ENCODE assay signal across 27 cellular contexts in genomic region chr20:45902199-45902701, GRCh38.
"Had no signal": no experiment of that assay in that cellular context is flagged by ENCODE, and none has a peak within 500 bp of the region (broad histone marks: within the 10 kb centered on the region; RNA-seq: fewer than 3 reads in every experiment).

No MANE protein-coding gene starts in this region.

- DNase-seq: activated CD4-positive, alpha-beta T cell treated with anti-CD3 and anti-CD28 coated beads for 48 hours; activated CD4-positive, alpha-beta T cell treated with anti-CD3 and anti-CD28 coated beads, Interleukin-2, amount 50 U/mL, for 48 hours; activated CD8-positive, alpha-beta memory T cell treated with anti-CD3 and anti-CD28 coated beads for 24 hours; activated effector memory CD4-positive, alpha-beta T cell treated with anti-CD3 and anti-CD28 coated beads, Interleukin-2, amount 50 U/mL, for 16 hours; activated naive CD4-positive, alpha-beta T cell treated with anti-CD3 and anti-CD28 coated beads, Interleukin-2, amount 50 U/mL, for 16 hours; amygdala; central memory CD4-positive, alpha-beta T cell; endodermal cell; foreskin keratinocyte; heart right ventricle; lower lobe of right lung; mesendoderm; stimulated activated CD4-positive, alpha-beta T cell treated with anti-CD3 and anti-CD28 coated beads, Interleukin-15, amount 100 ng/mL, for 24 hours; stimulated activated CD4-positive, alpha-beta T cell treated with anti-CD3 and anti-CD28 coated beads, Interleukin-2, amount 100 ng/mL, for 24 hours; stimulated activated naive CD4-positive, alpha-beta T cell; T-helper 9 cell; tibial artery; upper lobe of right lung; WERI-Rb-1 had no signal

- H3K4me1 Mint-ChIP-seq: endodermal cell had no signal

- H3K4me3 Mint-ChIP-seq: dendritic cell treated with granulocyte-macrophage colony-stimulating factor and Interleukin-4, amounts not matched to agents 40 ng/mL and 50 ng/mL, for 4 days; endodermal cell; natural killer cell treated with Interleukin-12 subunit alpha and Interleukin-12 subunit beta and Interleukin-15 and Interleukin-18, amount 100 ng/mL, for 72 hours; T-helper 1 cell treated with Interleukin-12 subunit alpha and Interleukin-12 subunit beta and Interleukin-4 antibody, amounts not matched to agents 30 μg/mL and 1 μg/mL, for 36 hours had no signal

- H3K36me3 Mint-ChIP-seq: natural killer cell treated with Interleukin-12 subunit alpha and Interleukin-12 subunit beta and Interleukin-15 and Interleukin-18, amount 100 ng/mL, for 72 hours had no signal

- H3K27me3 ChIP-seq: foreskin keratinocyte, heart right ventricle, left lung, suprapubic skin, tibial artery, upper lobe of right lung had no signal

- H3K4me3 ChIP-seq: heart right ventricle, left lung, lower lobe of right lung, suprapubic skin, tibial artery, upper lobe of right lung had no signal

- H3K27me3 Mint-ChIP-seq: dendritic cell treated with granulocyte-macrophage colony-stimulating factor and Interleukin-4, amounts not matched to agents 40 ng/mL and 50 ng/mL, for 4 days; natural killer cell treated with Interleukin-12 subunit alpha and Interleukin-12 subunit beta and Interleukin-15 and Interleukin-18, amount 100 ng/mL, for 72 hours had no signal

- H3K9me3 Mint-ChIP-seq: dendritic cell treated with granulocyte-macrophage colony-stimulating factor and Interleukin-4, amounts not matched to agents 40 ng/mL and 50 ng/mL, for 4 days; endodermal cell; natural killer cell treated with Interleukin-12 subunit alpha and Interleukin-12 subunit beta and Interleukin-15 and Interleukin-18, amount 100 ng/mL, for 72 hours; T-helper 1 cell treated with Interleukin-12 subunit alpha and Interleukin-12 subunit beta and Interleukin-4 antibody, amounts not matched to agents 30 μg/mL and 1 μg/mL, for 36 hours had no signal

- H3K27ac Mint-ChIP-seq: dendritic cell treated with granulocyte-macrophage colony-stimulating factor and Interleukin-4, amounts not matched to agents 40 ng/mL and 50 ng/mL, for 4 days; endodermal cell; natural killer cell treated with Interleukin-12 subunit alpha and Interleukin-12 subunit beta and Interleukin-15 and Interleukin-18, amount 100 ng/mL, for 72 hours; T-helper 1 cell treated with Interleukin-12 subunit alpha and Interleukin-12 subunit beta and Interleukin-4 antibody, amounts not matched to agents 30 μg/mL and 1 μg/mL, for 36 hours had no signal

- H3K4me1 ChIP-seq: foreskin keratinocyte, heart right ventricle, left lung, lower lobe of right lung, suprapubic skin, tibial artery, upper lobe of right lung had no signal

- ATAC-seq: activated CD4-positive, CD25-positive, alpha-beta regulatory T cell treated with anti-CD3 and anti-CD28 coated beads, Interleukin-2, amount 50 U/mL, for 24 hours; esophagus mucosa; foreskin keratinocyte; heart right ventricle; left lung; lower lobe of right lung; right cardiac atrium; upper lobe of right lung had no signal

- H3K27ac ChIP-seq: foreskin keratinocyte, heart right ventricle, left lung, lower lobe of right lung, suprapubic skin, tibial artery, upper lobe of right lung, WERI-Rb-1 had no signal

- H3K9me3 ChIP-seq: heart right ventricle, left lung, lower lobe of right lung, suprapubic skin, tibial artery, upper lobe of right lung had no signal
